Comparison of ENCODE assay signal across 11 cellular contexts in genomic region chr14:95713596-95714371, GRCh38. TPM values are rescaled to one million over a fixed set of nuclear protein-coding genes. Genes with fewer than 3 reads are reported as not detected.
DNase-seq lines count a peak whose midpoint lies in the region; ATAC-seq and TF ChIP-seq lines count a peak whose summit lies in the region.
"Had no signal": no experiment of that assay in that cellular context is flagged by ENCODE, and none has a peak within 500 bp of the region (broad histone marks: within the 10 kb centered on the region; RNA-seq: fewer than 3 reads in every experiment).

A gene with protein sequence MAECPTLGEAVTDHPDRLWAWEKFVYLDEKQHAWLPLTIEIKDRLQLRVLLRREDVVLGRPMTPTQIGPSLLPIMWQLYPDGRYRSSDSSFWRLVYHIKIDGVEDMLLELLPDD (minus strand): TSS chr14:95714125. CDS start chr14:95714066, 59 bp downstream.

- intact Hi-C loops in thyroid gland (cut with DNase I), result no loop called here
- intact Hi-C loops in activated naive CD4-positive, alpha-beta T cell treated with anti-CD3 and anti-CD28 coated beads for 36 hours (cut with micrococcal nuclease), result no loop called here

- in situ Hi-C loops in GM13976 (cut with MboI; ENCODE audit: low sequenced_read_pairs, unreplicated experiment), result no loop called here

- no peaks in the 10 kb centered on the region for H3K36me3 ChIP-seq in thyroid gland

- H3K9me3 ChIP-seq in thyroid gland, result no peaks in the 10 kb centered on the region

- DNase-seq in GM13976 (ENCODE audit: low spot score) (peak; percentile 90), NCI-H748 (lab: John Stamatoyannopoulos, UW; ENCODE audit: unreplicated experiment) (no peak), thyroid gland (no peak), NCI-H1417 (lab: John Stamatoyannopoulos, UW) (no peak)
- peak; percentile 14 for DNase-seq in activated naive CD8-positive, alpha-beta T cell treated with anti-CD3 and anti-CD28 coated beads for 36 hours
- DNase-seq in activated naive CD4-positive, alpha-beta T cell treated with anti-CD3 and anti-CD28 coated beads for 36 hours, result no peak
- DNase-seq: DMS79 treated with DMSO at 0.1 percent for 48 hours had no signal

- WGBS in thyroid gland, 2 donors, result 54 to 93% methylated on average over 11 to 21 of the region's 47 CpGs

- H3K4me1 ChIP-seq in thyroid gland, result no peaks in the 10 kb centered on the region

- H3K27me3 Mint-ChIP-seq in activated naive CD8-positive, alpha-beta T cell treated with anti-CD3 and anti-CD28 coated beads for 36 hours, result peaks cover 37% of the 10 kb centered on the region
- peaks cover 25% of the 10 kb centered on the region for H3K27me3 Mint-ChIP-seq in activated naive CD4-positive, alpha-beta T cell treated with anti-CD3 and anti-CD28 coated beads for 36 hours (ENCODE audit: low read depth)

- no peaks in the 10 kb centered on the region for H3K9me3 Mint-ChIP-seq in activated naive CD8-positive, alpha-beta T cell treated with anti-CD3 and anti-CD28 coated beads for 36 hours
- no peaks in the 10 kb centered on the region for H3K9me3 Mint-ChIP-seq in activated naive CD4-positive, alpha-beta T cell treated with anti-CD3 and anti-CD28 coated beads for 36 hours

- TF ChIP-seq CTCF in GM13976 (IDR thresholded peaks at IDR 0.05; ENCODE audit: borderline replicate concordance, control extremely low read depth, extremely low read depth, insufficient read depth, missing control alignments), result peak; percentile 39
- no peak for TF ChIP-seq CTCF in thyroid gland (IDR thresholded peaks at IDR 0.05)

- H3K4me3 Mint-ChIP-seq in activated naive CD8-positive, alpha-beta T cell treated with anti-CD3 and anti-CD28 coated beads for 36 hours, result peak within 1 kb of the TSS; percentile 52
- H3K4me3 Mint-ChIP-seq in activated naive CD4-positive, alpha-beta T cell treated with anti-CD3 and anti-CD28 coated beads for 36 hours, result no peak within 1 kb of the TSS

- H3K4me3 ChIP-seq in thyroid gland (replicated peaks in 1 of 3), result no peak within 1 kb of the TSS

- CTCF ChIA-PET in activated naive CD4-positive, alpha-beta T cell treated with anti-CD3 and anti-CD28 coated beads for 36 hours (lab: Charles Lee), result interaction anchor here (1.4 kb wide), 1 partner anchor 60 kb away, joined by 3 read pairs; no protein-coding TSS in a partner anchor

- peaks cover 2% of the 10 kb centered on the region for H3K36me3 Mint-ChIP-seq in activated naive CD8-positive, alpha-beta T cell treated with anti-CD3 and anti-CD28 coated beads for 36 hours
- no peaks in the 10 kb centered on the region for H3K36me3 Mint-ChIP-seq in activated naive CD4-positive, alpha-beta T cell treated with anti-CD3 and anti-CD28 coated beads for 36 hours (ENCODE audit: low read depth)

- H3K27ac ChIP-seq in thyroid gland, result no peak within 1 kb of the TSS

- ATAC-seq in GM19467 (IDR thresholded peaks at IDR 0.05; ENCODE audit: unreplicated experiment), result peak; percentile 73
- peak; percentile 68 for ATAC-seq in HG03025 (IDR thresholded peaks at IDR 0.05; ENCODE audit: low FRiP score, unreplicated experiment)

- H3K4me1 Mint-ChIP-seq in activated naive CD8-positive, alpha-beta T cell treated with anti-CD3 and anti-CD28 coated beads for 36 hours, result no peaks in the 10 kb centered on the region
- no peaks in the 10 kb centered on the region for H3K4me1 Mint-ChIP-seq in activated naive CD4-positive, alpha-beta T cell treated with anti-CD3 and anti-CD28 coated beads for 36 hours (ENCODE audit: low read depth)

- H3K27ac Mint-ChIP-seq in activated naive CD8-positive, alpha-beta T cell treated with anti-CD3 and anti-CD28 coated beads for 36 hours, result peak within 1 kb of the TSS; percentile 3
- no peak within 1 kb of the TSS for H3K27ac Mint-ChIP-seq in activated naive CD4-positive, alpha-beta T cell treated with anti-CD3 and anti-CD28 coated beads for 36 hours

- H3K27me3 ChIP-seq in thyroid gland, result no peaks in the 10 kb centered on the region

- TF ChIP-seq POLR2A in thyroid gland (IDR thresholded peaks at IDR 0.05), result no peak

RNA-seq across cellular contexts. Expression of the gene that starts here (rescaled TPM):
- total RNA-seq in activated naive CD8-positive, alpha-beta T cell treated with anti-CD3 and anti-CD28 coated beads for 36 hours, result 1 to 10 TPM; 2.8 to 3.0 TPM
- not detected for total RNA-seq in thyroid gland
- total RNA-seq in activated naive CD4-positive, alpha-beta T cell treated with anti-CD3 and anti-CD28 coated beads for 36 hours, result not detected
- total RNA-seq: bronchial epithelial cell, glomerular endothelial cell had no signal

Comparison
In these comparisons a context has a peak if more than half of its experiments do, and no peak if none do; other contexts are left out.
1. DNase-seq: peak in GM13976 (single experiment) and activated naive CD8-positive, alpha-beta T cell treated with anti-CD3 and anti-CD28 coated beads for 36 hours (single experiment); none in NCI-H748 (single experiment), thyroid gland (0 of 2), activated naive CD4-positive, alpha-beta T cell treated with anti-CD3 and anti-CD28 coated beads for 36 hours (single experiment) and NCI-H1417 (0 of 3).